ENCODE assay signal across 1 cellular context in genomic region chr2:230657462-230657861, GRCh38.
TF ChIP-seq lines count a peak whose summit lies in the region.

No MANE protein-coding gene starts in this region.

TF ChIP-seq in H1, 55 proteins besides CTCF, POLR2A, EP300 and RAD21:
- TF ChIP-seq TEAD4 (IDR thresholded peaks at IDR 0.05; ENCODE audit: low read depth, low read length): no peak
- no peak for TF ChIP-seq KDM4A (IDR thresholded peaks at IDR 0.05; ENCODE audit: low read depth, low read length, severe bottlenecking)
- no peak for TF ChIP-seq ZNF274 (IDR thresholded peaks at IDR 0.05; ENCODE audit: borderline replicate concordance, extremely low read depth, low read length)
- TF ChIP-seq CHD2 (IDR thresholded peaks at IDR 0.05; ENCODE audit: low read length): no peak
- TF ChIP-seq NRF1 (IDR thresholded peaks at IDR 0.05; ENCODE audit: low read depth, low read length): no peak
- no peak for TF ChIP-seq HDAC2 (IDR thresholded peaks at IDR 0.05; ENCODE audit: borderline replicate concordance in 1 of 2, low read depth in 2 of 2, low read length in 2 of 2)
- TF ChIP-seq, protein P1, sequence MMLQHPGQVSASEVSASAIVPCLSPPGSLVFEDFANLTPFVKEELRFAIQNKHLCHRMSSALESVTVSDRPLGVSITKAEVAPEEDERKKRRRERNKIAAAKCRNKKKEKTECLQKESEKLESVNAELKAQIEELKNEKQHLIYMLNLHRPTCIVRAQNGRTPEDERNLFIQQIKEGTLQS (IDR thresholded peaks at IDR 0.05; ENCODE audit: insufficient read depth, low read depth, low read length): no peak
- TF ChIP-seq SP4 (IDR thresholded peaks at IDR 0.05; ENCODE audit: low read length): no peak
- TF ChIP-seq SIRT6 (IDR thresholded peaks at IDR 0.05; ENCODE audit: low read length): no peak
- no peak for TF ChIP-seq CBX8 (IDR thresholded peaks at IDR 0.05; ENCODE audit: borderline replicate concordance, low read depth, low read length)
- TF ChIP-seq YY1 (IDR thresholded peaks at IDR 0.05; ENCODE audit: low read depth, low read length): no peak
- TF ChIP-seq ATF2 (IDR thresholded peaks at IDR 0.05; ENCODE audit: low read length): no peak
- TF ChIP-seq BCL11A (IDR thresholded peaks at IDR 0.05; ENCODE audit: low read depth in 2 of 2, low read length in 2 of 2): no peak
- TF ChIP-seq SIN3A (conservative IDR thresholded peaks at IDR 0.05 in 1 of 2, IDR thresholded peaks at IDR 0.05 in 1 of 2; ENCODE audit: low read depth in 1 of 2, low read length in 2 of 2): no peak
- no peak for TF ChIP-seq HDAC6 (IDR thresholded peaks at IDR 0.05; ENCODE audit: low read depth, low read length)
- no peak for TF ChIP-seq TBP (IDR thresholded peaks at IDR 0.05; ENCODE audit: low read depth, low read length)
- no peak for TF ChIP-seq SUZ12 (IDR thresholded peaks at IDR 0.05; ENCODE audit: low read length)
- TF ChIP-seq, protein P2, sequence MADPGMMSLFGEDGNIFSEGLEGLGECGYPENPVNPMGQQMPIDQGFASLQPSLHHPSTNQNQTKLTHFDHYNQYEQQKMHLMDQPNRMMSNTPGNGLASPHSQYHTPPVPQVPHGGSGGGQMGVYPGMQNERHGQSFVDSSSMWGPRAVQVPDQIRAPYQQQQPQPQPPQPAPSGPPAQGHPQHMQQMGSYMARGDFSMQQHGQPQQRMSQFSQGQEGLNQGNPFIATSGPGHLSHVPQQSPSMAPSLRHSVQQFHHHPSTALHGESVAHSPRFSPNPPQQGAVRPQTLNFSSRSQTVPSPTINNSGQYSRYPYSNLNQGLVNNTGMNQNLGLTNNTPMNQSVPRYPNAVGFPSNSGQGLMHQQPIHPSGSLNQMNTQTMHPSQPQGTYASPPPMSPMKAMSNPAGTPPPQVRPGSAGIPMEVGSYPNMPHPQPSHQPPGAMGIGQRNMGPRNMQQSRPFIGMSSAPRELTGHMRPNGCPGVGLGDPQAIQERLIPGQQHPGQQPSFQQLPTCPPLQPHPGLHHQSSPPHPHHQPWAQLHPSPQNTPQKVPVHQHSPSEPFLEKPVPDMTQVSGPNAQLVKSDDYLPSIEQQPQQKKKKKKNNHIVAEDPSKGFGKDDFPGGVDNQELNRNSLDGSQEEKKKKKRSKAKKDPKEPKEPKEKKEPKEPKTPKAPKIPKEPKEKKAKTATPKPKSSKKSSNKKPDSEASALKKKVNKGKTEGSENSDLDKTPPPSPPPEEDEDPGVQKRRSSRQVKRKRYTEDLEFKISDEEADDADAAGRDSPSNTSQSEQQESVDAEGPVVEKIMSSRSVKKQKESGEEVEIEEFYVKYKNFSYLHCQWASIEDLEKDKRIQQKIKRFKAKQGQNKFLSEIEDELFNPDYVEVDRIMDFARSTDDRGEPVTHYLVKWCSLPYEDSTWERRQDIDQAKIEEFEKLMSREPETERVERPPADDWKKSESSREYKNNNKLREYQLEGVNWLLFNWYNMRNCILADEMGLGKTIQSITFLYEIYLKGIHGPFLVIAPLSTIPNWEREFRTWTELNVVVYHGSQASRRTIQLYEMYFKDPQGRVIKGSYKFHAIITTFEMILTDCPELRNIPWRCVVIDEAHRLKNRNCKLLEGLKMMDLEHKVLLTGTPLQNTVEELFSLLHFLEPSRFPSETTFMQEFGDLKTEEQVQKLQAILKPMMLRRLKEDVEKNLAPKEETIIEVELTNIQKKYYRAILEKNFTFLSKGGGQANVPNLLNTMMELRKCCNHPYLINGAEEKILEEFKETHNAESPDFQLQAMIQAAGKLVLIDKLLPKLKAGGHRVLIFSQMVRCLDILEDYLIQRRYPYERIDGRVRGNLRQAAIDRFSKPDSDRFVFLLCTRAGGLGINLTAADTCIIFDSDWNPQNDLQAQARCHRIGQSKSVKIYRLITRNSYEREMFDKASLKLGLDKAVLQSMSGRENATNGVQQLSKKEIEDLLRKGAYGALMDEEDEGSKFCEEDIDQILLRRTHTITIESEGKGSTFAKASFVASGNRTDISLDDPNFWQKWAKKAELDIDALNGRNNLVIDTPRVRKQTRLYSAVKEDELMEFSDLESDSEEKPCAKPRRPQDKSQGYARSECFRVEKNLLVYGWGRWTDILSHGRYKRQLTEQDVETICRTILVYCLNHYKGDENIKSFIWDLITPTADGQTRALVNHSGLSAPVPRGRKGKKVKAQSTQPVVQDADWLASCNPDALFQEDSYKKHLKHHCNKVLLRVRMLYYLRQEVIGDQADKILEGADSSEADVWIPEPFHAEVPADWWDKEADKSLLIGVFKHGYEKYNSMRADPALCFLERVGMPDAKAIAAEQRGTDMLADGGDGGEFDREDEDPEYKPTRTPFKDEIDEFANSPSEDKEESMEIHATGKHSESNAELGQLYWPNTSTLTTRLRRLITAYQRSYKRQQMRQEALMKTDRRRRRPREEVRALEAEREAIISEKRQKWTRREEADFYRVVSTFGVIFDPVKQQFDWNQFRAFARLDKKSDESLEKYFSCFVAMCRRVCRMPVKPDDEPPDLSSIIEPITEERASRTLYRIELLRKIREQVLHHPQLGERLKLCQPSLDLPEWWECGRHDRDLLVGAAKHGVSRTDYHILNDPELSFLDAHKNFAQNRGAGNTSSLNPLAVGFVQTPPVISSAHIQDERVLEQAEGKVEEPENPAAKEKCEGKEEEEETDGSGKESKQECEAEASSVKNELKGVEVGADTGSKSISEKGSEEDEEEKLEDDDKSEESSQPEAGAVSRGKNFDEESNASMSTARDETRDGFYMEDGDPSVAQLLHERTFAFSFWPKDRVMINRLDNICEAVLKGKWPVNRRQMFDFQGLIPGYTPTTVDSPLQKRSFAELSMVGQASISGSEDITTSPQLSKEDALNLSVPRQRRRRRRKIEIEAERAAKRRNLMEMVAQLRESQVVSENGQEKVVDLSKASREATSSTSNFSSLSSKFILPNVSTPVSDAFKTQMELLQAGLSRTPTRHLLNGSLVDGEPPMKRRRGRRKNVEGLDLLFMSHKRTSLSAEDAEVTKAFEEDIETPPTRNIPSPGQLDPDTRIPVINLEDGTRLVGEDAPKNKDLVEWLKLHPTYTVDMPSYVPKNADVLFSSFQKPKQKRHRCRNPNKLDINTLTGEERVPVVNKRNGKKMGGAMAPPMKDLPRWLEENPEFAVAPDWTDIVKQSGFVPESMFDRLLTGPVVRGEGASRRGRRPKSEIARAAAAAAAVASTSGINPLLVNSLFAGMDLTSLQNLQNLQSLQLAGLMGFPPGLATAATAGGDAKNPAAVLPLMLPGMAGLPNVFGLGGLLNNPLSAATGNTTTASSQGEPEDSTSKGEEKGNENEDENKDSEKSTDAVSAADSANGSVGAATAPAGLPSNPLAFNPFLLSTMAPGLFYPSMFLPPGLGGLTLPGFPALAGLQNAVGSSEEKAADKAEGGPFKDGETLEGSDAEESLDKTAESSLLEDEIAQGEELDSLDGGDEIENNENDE (IDR thresholded peaks at IDR 0.05; ENCODE audit: insufficient replicate concordance, low read length): no peak
TF ChIP-seq in H1: peak in this region for 0.
